ENCODE assay signal across 8 cellular contexts in genomic region chr5:140295414-140295813, GRCh38. TPM values are rescaled to one million over a fixed set of nuclear protein-coding genes. Genes with fewer than 3 reads are reported as not detected.
DNase-seq lines count a peak whose midpoint lies in the region; ATAC-seq and TF ChIP-seq lines count a peak whose summit lies in the region.

No MANE protein-coding gene starts in this region.

- H3K27ac ChIP-seq in HEK293 (ENCODE audit: extremely low read depth, low read depth, low read length) (no peak overlapping the region), SJCRH30 (no peak overlapping the region), cardiac muscle cell (no peak overlapping the region), thoracic aorta (peak overlapping the region; percentile 50 to 67)

- H3K4me1 ChIP-seq in HEK293 (ENCODE audit: control insufficient read depth, insufficient read depth, low read length), result peaks cover 47% of the 10 kb centered on the region
- H3K4me1 ChIP-seq in SJCRH30, result peaks cover 13% of the 10 kb centered on the region
- peaks cover 48% of the 10 kb centered on the region for H3K4me1 ChIP-seq in cardiac muscle cell (ENCODE audit: low read depth)
- peaks cover 62 to 85% of the 10 kb centered on the region in 2 donors for H3K4me1 ChIP-seq in thoracic aorta (ENCODE audit: control insufficient read depth in 1 of 2, low read depth in 2 of 2)

- peaks cover 6 to 10% of the 10 kb centered on the region in 2 experiments; a peak in 2 of 3 replicates for H3K36me3 ChIP-seq in HEK293 (ENCODE audit: control insufficient read depth in 2 of 2, insufficient read depth in 1 of 2, low read length in 2 of 2)
- peaks cover 18% of the 10 kb centered on the region for H3K36me3 ChIP-seq in SJCRH30
- H3K36me3 ChIP-seq in cardiac muscle cell, result peaks cover 3% of the 10 kb centered on the region
- H3K36me3 ChIP-seq in thoracic aorta, result peaks cover 4% of the 10 kb centered on the region

- CTCF ChIA-PET in HEK293 (lab: Yijun Ruan, JAX), result interaction anchor here (0.6 to 1.3 kb wide), 7 partner anchors 20 to 57 kb away, joined by 3 to 6 read pairs (median 3); partner anchors contain the start of gene HBEGF

- H3K9me3 ChIP-seq in HEK293 (ENCODE audit: control insufficient read depth, insufficient read depth, low read depth, low read length), result no peaks in the 10 kb centered on the region
- no peaks in the 10 kb centered on the region for H3K9me3 ChIP-seq in SJCRH30 (replicated peaks)
- no peaks in the 10 kb centered on the region for H3K9me3 ChIP-seq in cardiac muscle cell (ENCODE audit: low read depth)
- no peaks in the 10 kb centered on the region for H3K9me3 ChIP-seq in thoracic aorta

- no peak overlapping the region for H3K4me3 ChIP-seq in HEK293 (ENCODE audit: low read depth, low read length)
- H3K4me3 ChIP-seq in SJCRH30, result no peak overlapping the region
- no peak overlapping the region for H3K4me3 ChIP-seq in cardiac muscle cell
- H3K4me3 ChIP-seq in thoracic aorta, result no peak overlapping the region

- POLR2A ChIA-PET in HEK293 (lab: Yijun Ruan, JAX), result interaction anchor here (0.8 to 1.7 kb wide), 4 partner anchors 9 to 106 kb away, joined by 3 to 22 read pairs (median 4); partner anchors contain the start of genes ANKHD1 and HBEGF

- H3K27me3 ChIP-seq in SJCRH30, result no peaks in the 10 kb centered on the region
- no peaks in the 10 kb centered on the region for H3K27me3 ChIP-seq in cardiac muscle cell
- H3K27me3 ChIP-seq in thoracic aorta (replicated peaks; ENCODE audit: insufficient read depth), result no peaks in the 10 kb centered on the region

- ATAC-seq in thoracic aorta (ENCODE audit: insufficient number of reproducible peaks, low FRiP score, low read depth), result peak; percentile 64
- no peak for ATAC-seq in HG02798 (IDR thresholded peaks at IDR 0.05; ENCODE audit: poor library complexity, unreplicated experiment)
- no peak for ATAC-seq in GM18870 (IDR thresholded peaks at IDR 0.05; ENCODE audit: unreplicated experiment)

- DNase-seq in AG08396 (ENCODE audit: low spot score) (peak; percentile 25), SJCRH30 (peak; percentile 81 to 86), cardiac muscle cell (ENCODE audit: low read depth in 1 of 2, low spot score in 1 of 2) (peak; percentile 77 to 95), thoracic aorta (ENCODE audit: low spot score) (peak; percentile 31)
- no peak for DNase-seq in stimulated activated CD4-positive, alpha-beta T cell treated with anti-CD3 and anti-CD28 coated beads, Interleukin-4, amount 100 ng/mL, for 4 hours

- no peak for TF ChIP-seq CTCF in HEK293 (tag by site-specific recombination; IDR thresholded peaks at IDR 0.05)
- no peak for TF ChIP-seq CTCF in cardiac muscle cell (IDR thresholded peaks at IDR 0.05; ENCODE audit: low read depth, low read length)
- no peak for TF ChIP-seq CTCF in thoracic aorta (IDR thresholded peaks at IDR 0.05)

TF ChIP-seq in HEK293, 187 proteins besides CTCF, POLR2A, EP300 and RAD21 (continues in another document):
- TF ChIP-seq ZFP37 (tag by site-specific recombination; IDR thresholded peaks at IDR 0.05), result no peak; the same call in 1 of the 2 replicates
- no peak for TF ChIP-seq ZNF621 (tag by site-specific recombination; IDR thresholded peaks at IDR 0.05)
- peak; percentile 94 for TF ChIP-seq SP7 (tag by site-specific recombination; IDR thresholded peaks at IDR 0.05)
- peak; percentile 88 for TF ChIP-seq ZBTB21 (tag by site-specific recombination; IDR thresholded peaks at IDR 0.05)
- 0 out of 2 replicates have a peak, but pooled peaks have one; percentile 62 for TF ChIP-seq ZNF132 (tag by site-specific recombination; IDR thresholded peaks at IDR 0.05; ENCODE audit: borderline replicate concordance)
- TF ChIP-seq MEIS1 (CRISPR knock-in tag; IDR thresholded peaks at IDR 0.05; ENCODE audit: borderline replicate concordance), result no peak
- peak; percentile 77; the same call in 1 of the 2 replicates for TF ChIP-seq ZBTB17 (tag by site-specific recombination; IDR thresholded peaks at IDR 0.05)
- TF ChIP-seq KLF8 (tag by site-specific recombination; IDR thresholded peaks at IDR 0.05), result peak; percentile 77
- peak; percentile 92; the same call in 1 of the 2 replicates for TF ChIP-seq TRIM28 (IDR thresholded peaks at IDR 0.05; ENCODE audit: borderline replicate concordance, low read length)
- no peak for TF ChIP-seq ZNF26 (tag by site-specific recombination; IDR thresholded peaks at IDR 0.05)
- TF ChIP-seq SP3 (tag by site-specific recombination; IDR thresholded peaks at IDR 0.05), result peak; percentile 34; the same call in 1 of the 2 replicates
- 0 out of 2 replicates have a peak, but pooled peaks have one; percentile 69 for TF ChIP-seq ZSCAN23 (tag by site-specific recombination; IDR thresholded peaks at IDR 0.05)
- TF ChIP-seq ZNF580 (tag by site-specific recombination; IDR thresholded peaks at IDR 0.05), result 0 out of 2 replicates have a peak, but pooled peaks have one; percentile 12
- TF ChIP-seq ZXDB (tag by site-specific recombination; IDR thresholded peaks at IDR 0.05), result peak; percentile 87
- peak; percentile 22 for TF ChIP-seq ZNF510 (tag by site-specific recombination; IDR thresholded peaks at IDR 0.05; ENCODE audit: insufficient replicate concordance)
- peak; percentile 75 for TF ChIP-seq IKZF3 (tag by site-specific recombination; IDR thresholded peaks at IDR 0.05)
- peak; percentile 87 for TF ChIP-seq ZNF24 (tag by site-specific recombination; IDR thresholded peaks at IDR 0.05)
- peak; percentile 89 for TF ChIP-seq ZNF830 (tag by site-specific recombination; IDR thresholded peaks at IDR 0.05; ENCODE audit: low read depth)
- no peak for TF ChIP-seq ZNF302 (tag by site-specific recombination; IDR thresholded peaks at IDR 0.05; ENCODE audit: low read depth)
- peak; percentile 99 for TF ChIP-seq ZEB2 (tag by site-specific recombination; IDR thresholded peaks at IDR 0.05)
- no peak for TF ChIP-seq KLF7 (tag by site-specific recombination; IDR thresholded peaks at IDR 0.05; ENCODE audit: borderline replicate concordance)
- no peak for TF ChIP-seq YY2 (tag by site-specific recombination; IDR thresholded peaks at IDR 0.05)
- TF ChIP-seq ZNF747 (tag by site-specific recombination; IDR thresholded peaks at IDR 0.05), result no peak
- no peak for TF ChIP-seq ZNF169 (tag by site-specific recombination; IDR thresholded peaks at IDR 0.05)
- TF ChIP-seq GLIS1 (tag by site-specific recombination; IDR thresholded peaks at IDR 0.05), result no peak
- peak; percentile 77; the same call in 1 of the 2 replicates for TF ChIP-seq MZF1 (tag by site-specific recombination; IDR thresholded peaks at IDR 0.05; ENCODE audit: borderline replicate concordance)
- TF ChIP-seq ZNF280D (tag by site-specific recombination; IDR thresholded peaks at IDR 0.05), result no peak
- peak; percentile 93 for TF ChIP-seq ZNF366 (tag by site-specific recombination; conservative IDR thresholded peaks at IDR 0.05)

RNA-seq across cellular contexts. Expression of gene PFDN1, which starts 7.5 kb away (rescaled TPM):
- 93.9 and 96.1 TPM in 2 replicates for total RNA-seq in SJCRH30 (2014; rRNA removed; shearing (Covaris generic))
- total RNA-seq in cardiac muscle cell, result 129 and 195 TPM in 2 replicates
- polyA plus RNA-seq in cardiac muscle cell, result 113 and 139 TPM in 2 replicates
- 10 to 100 TPM; 62.5 to 72.2 TPM for total RNA-seq in thoracic aorta

RNA-seq across cellular contexts. Expression of gene HBEGF, which starts 51.0 kb away (rescaled TPM):
- total RNA-seq in SJCRH30 (2014; rRNA removed; shearing (Covaris generic)), result 6.5 and 7.1 TPM in 2 replicates
- 4.9 TPM in 2 replicates for total RNA-seq in cardiac muscle cell
- 3.7 and 5.1 TPM in 2 replicates for polyA plus RNA-seq in cardiac muscle cell
- total RNA-seq in thoracic aorta, result 10 to 100 TPM; 22.6 to 36.0 TPM

Comparison
In these comparisons a context has a peak if more than half of its experiments do, and no peak if none do; other contexts are left out.
1. DNase-seq: peak in AG08396 (single experiment), SJCRH30 (2 of 2), cardiac muscle cell (2 of 2) and thoracic aorta (single experiment); none in stimulated activated CD4-positive, alpha-beta T cell treated with anti-CD3 and anti-CD28 coated beads, Interleukin-4, amount 100 ng/mL, for 4 hours (0 of 2).
2. H3K27ac ChIP-seq: peak in thoracic aorta (2 of 2); none in HEK293 (single experiment), SJCRH30 (single experiment) and cardiac muscle cell (single experiment).